ENCODE assay signal across 22 cellular contexts in genomic region chr1:7617826-7618225, GRCh38.
"Had no signal": no experiment of that assay in that cellular context is flagged by ENCODE, and none has a peak within 500 bp of the region (broad histone marks: within the 10 kb centered on the region; RNA-seq: fewer than 3 reads in every experiment).

No MANE protein-coding gene starts in this region.

- H3K36me3 ChIP-seq: brain microvascular endothelial cell, cardiac muscle cell, Peyer's patch had no signal

- H3K4me1 ChIP-seq: Peyer's patch had no signal

- DNase-seq: activated B cell treated with CpG ODN at 0.5 μM for 24 hours; activated CD4-positive, alpha-beta T cell treated with anti-CD3 and anti-CD28 coated beads for 36 hours; activated CD8-positive, alpha-beta memory T cell treated with anti-CD3 and anti-CD28 coated beads, Interleukin-2, amount 50 U/mL, for 4 hours; activated CD8-positive, alpha-beta T cell treated with anti-CD3 and anti-CD28 coated beads for 36 hours; activated gamma-delta T cell treated with Interleukin-2 at 50 U/mL for 16 hours; activated T-cell treated with anti-CD3 and anti-CD28 coated beads, Interleukin-2, amount 50 U/mL, for 72 hours; brain microvascular endothelial cell; IMR-90; Kasumi-1; KBM-7; NCI-H1105 treated with DMSO at 0.1 percent for 48 hours; NCI-H1436 treated with DMSO at 0.1 percent for 48 hours; NCI-H187; NCI-H2081; NCI-H446; NCI-H524; Peyer's patch; SIG-M5; T-helper 17 cell; T-helper 9 cell had no signal

- H3K9me3 ChIP-seq: Peyer's patch had no signal

- H3K27me3 ChIP-seq: brain microvascular endothelial cell, cardiac muscle cell, Peyer's patch had no signal

- ATAC-seq: activated CD4-positive, alpha-beta T cell treated with anti-CD3 and anti-CD28 coated beads for 36 hours; activated CD8-positive, alpha-beta T cell treated with anti-CD3 and anti-CD28 coated beads for 36 hours; activated T-cell treated with anti-CD3 and anti-CD28 coated beads, Interleukin-2, amount 50 U/mL, for 72 hours; T-helper 17 cell had no signal

- H3K4me3 ChIP-seq: cardiac muscle cell, Peyer's patch had no signal

- H3K27ac ChIP-seq: brain microvascular endothelial cell, Peyer's patch, RWPE1 had no signal
